ENCODE assay signal across 19 cellular contexts in the genomic region with DNA sequence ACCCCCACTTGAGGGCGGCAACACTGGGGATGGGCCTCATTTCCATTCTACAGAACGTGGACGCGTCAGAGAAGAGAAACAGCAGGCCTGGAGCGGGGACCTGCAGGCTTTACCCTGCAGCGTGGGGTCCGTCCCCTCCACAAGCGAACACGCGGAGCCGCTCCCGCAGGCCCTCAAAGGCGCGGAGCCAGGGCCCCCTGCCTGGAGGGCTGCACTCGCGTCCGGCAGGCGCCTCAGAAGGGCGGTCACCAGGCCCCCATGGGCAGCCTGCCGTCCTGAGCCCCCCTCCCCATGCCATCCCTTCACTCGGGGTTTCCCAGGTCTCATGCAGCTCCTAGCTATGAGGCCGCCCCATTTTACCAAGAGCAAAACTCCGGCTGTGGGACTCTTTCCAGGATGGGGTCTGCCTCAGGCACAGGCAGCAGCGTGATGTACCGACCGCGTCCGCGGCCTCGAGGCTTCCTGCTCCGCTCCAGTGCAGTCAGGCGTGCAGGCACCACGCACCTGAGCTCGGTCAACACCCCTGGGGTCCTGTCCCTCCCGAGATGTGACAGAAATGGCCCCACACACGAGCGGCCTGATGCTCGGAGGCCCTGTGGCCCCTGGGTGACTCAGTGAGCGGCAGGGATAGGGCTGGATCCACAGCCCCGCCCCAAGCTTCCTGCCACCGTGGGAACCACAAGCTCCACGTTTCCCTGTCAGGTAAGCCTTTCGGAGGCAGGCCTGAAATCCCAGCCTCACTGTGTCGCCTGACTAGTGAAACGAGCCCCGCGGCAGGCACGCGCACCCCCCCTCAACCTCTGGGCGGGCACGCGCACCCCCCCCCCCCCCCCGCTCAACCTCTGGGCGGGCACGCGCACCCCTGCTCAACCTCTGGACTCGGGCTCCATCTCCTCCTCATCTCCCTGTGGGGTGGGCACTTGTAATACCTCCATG. TPM values are rescaled to one million over a fixed set of nuclear protein-coding genes. Genes with fewer than 3 reads are reported as not detected.
A peak's percentile ranks its signal among the peaks of the same experiment; 100 is the strongest.
DNase-seq lines count a peak whose midpoint lies in the region; ATAC-seq, FAIRE-seq and TF ChIP-seq lines count a peak whose summit lies in the region.
"Had no signal": no experiment of that assay in that cellular context is flagged by ENCODE, and none has a peak within 500 bp of the region (broad histone marks: within the 10 kb centered on the region; RNA-seq: fewer than 3 reads in every experiment).

No MANE protein-coding gene starts in this region.

- no peak overlapping the region for H4K5ac ChIP-seq in H1 (ENCODE audit: insufficient read length, low read depth, low read length)

- no peaks in the 10 kb centered on the region for H3K9me3 Mint-ChIP-seq in activated naive CD8-positive, alpha-beta T cell (ENCODE audit: low read depth)
- no peaks in the 10 kb centered on the region for H3K9me3 Mint-ChIP-seq in activated naive CD8-positive, alpha-beta T cell treated with anti-CD3 and anti-CD28 coated beads, Interleukin-2, amount 50 U/mL, for 24 hours
- H3K9me3 Mint-ChIP-seq in activated CD8-positive, alpha-beta T cell treated with anti-CD3 and anti-CD28 coated beads, Interleukin-2, amount 10 ng/mL, durations not matched to agents 7 days and 5 days (ENCODE audit: insufficient read depth), result no peaks in the 10 kb centered on the region

- H3K27ac Mint-ChIP-seq in activated naive CD8-positive, alpha-beta T cell, result peak overlapping the region; percentile 28
- no peak overlapping the region for H3K27ac Mint-ChIP-seq in activated naive CD8-positive, alpha-beta T cell treated with anti-CD3 and anti-CD28 coated beads, Interleukin-2, amount 50 U/mL, for 24 hours
- no peak overlapping the region for H3K27ac Mint-ChIP-seq in activated CD8-positive, alpha-beta T cell treated with anti-CD3 and anti-CD28 coated beads, Interleukin-2, amount 10 ng/mL, durations not matched to agents 7 days and 5 days

- no peak overlapping the region for H3K27ac ChIP-seq in H1 (ENCODE audit: low read depth, low read length)
- H3K27ac ChIP-seq: PC-9, SK-N-MC had no signal

- TF ChIP-seq RAD21 in H1 (IDR thresholded peaks at IDR 0.05 in 1 of 2, conservative IDR thresholded peaks at IDR 0.05 in 1 of 2; ENCODE audit: low read depth in 2 of 2, low read length in 2 of 2), result no peak

- H2BK20ac ChIP-seq in H1 (ENCODE audit: low read length), result no peak overlapping the region

- no peak overlapping the region for H3K14ac ChIP-seq in H1 (ENCODE audit: insufficient read length)

- POLR2A ChIA-PET in H1 (lab: Charles Lee; ENCODE audit: partially characterized antibody), result interaction anchor here (0.6 to 3.7 kb wide), 6 partner anchors 8 to 144 kb away, joined by 3 to 11 read pairs (median 4); no protein-coding TSS in a partner anchor
- POLR2A ChIA-PET in activated CD8-positive, alpha-beta T cell treated with anti-CD3 and anti-CD28 coated beads, Interleukin-2, amount 10 ng/mL, durations not matched to agents 7 days and 5 days (lab: Charles Lee), result no interaction called here

- H3K23me2 ChIP-seq in H1 (ENCODE audit: low read depth, low read length), result peaks cover 2% of the 10 kb centered on the region; the same call in 1 of the 2 replicates

- no peaks in the 10 kb centered on the region for H3K9me3 ChIP-seq in H1 (ENCODE audit: insufficient read depth in 2 of 2, low read depth in 1 of 2, low read length in 1 of 2)
- H3K9me3 ChIP-seq: HAP-1 had no signal

- H3K27me3 ChIP-seq in H1 (replicated peaks in 1 of 4; ENCODE audit: control insufficient read depth in 3 of 4, extremely low read depth in 1 of 4, insufficient read depth in 3 of 4, low read length in 3 of 4), result no peaks in the 10 kb centered on the region

- FAIRE-seq in H1 (lab: Jason Lieb, UNC), result no peak
- FAIRE-seq: GM19239 had no signal

- TF ChIP-seq EP300 in H1 (IDR thresholded peaks at IDR 0.05; ENCODE audit: borderline replicate concordance in 1 of 2, low read depth in 2 of 2, low read length in 2 of 2), result no peak

- H4K8ac ChIP-seq in H1 (ENCODE audit: extremely low read depth, insufficient read depth, low read length), result peak overlapping the region; percentile 77

- no peak overlapping the region for H3K4me2 ChIP-seq in H1 (ENCODE audit: insufficient read depth in 1 of 2, low read depth in 2 of 2, low read length in 2 of 2)
- H3K4me2 ChIP-seq: PC-9 had no signal

- no peak overlapping the region for H2BK5ac ChIP-seq in H1 (ENCODE audit: low read depth, low read length)

- H2AK5ac ChIP-seq in H1 (ENCODE audit: low read depth, low read length), result no peak overlapping the region

- CTCF ChIA-PET in H1 (lab: Charles Lee; ENCODE audit: partially characterized antibody), result interaction anchor here (0.6 to 1.8 kb wide), 10 partner anchors 12 to 361 kb away, joined by 3 to 7 read pairs (median 3); no protein-coding TSS in a partner anchor
- CTCF ChIA-PET in activated CD8-positive, alpha-beta T cell treated with anti-CD3 and anti-CD28 coated beads, Interleukin-2, amount 10 ng/mL, durations not matched to agents 7 days and 5 days (lab: Charles Lee), result interaction anchor here (0.7 kb wide), 1 partner anchor 140 kb away, joined by 4 read pairs; no protein-coding TSS in a partner anchor

- H3K4ac ChIP-seq in H1 (replicated peaks; ENCODE audit: insufficient read length, low read depth, low read length), result peak overlapping the region; percentile 38

- H3K9ac ChIP-seq in H1 (replicated peaks in 1 of 4; ENCODE audit: extremely low read depth in 1 of 4, low read depth in 3 of 4, low read length in 3 of 4), result no peak overlapping the region

- H3K4me3 ChIP-seq in H1 (ENCODE audit: extremely low read depth in 1 of 4, insufficient read depth in 2 of 4, low read depth in 3 of 4, low read length in 4 of 4), result no peak overlapping the region
- H3K4me3 ChIP-seq: HAP-1, PC-9, SK-N-MC had no signal

- H3K4me1 ChIP-seq in H1 (replicated peaks in 1 of 4; ENCODE audit: control insufficient read depth in 3 of 4, insufficient read depth in 4 of 4, low read length in 3 of 4), result peaks cover 0 to 7% (median under 1%) of the 10 kb centered on the region in 4 experiments; a peak in 1 of 7 replicates
- H3K4me1 ChIP-seq: HAP-1 had no signal

- H2BK120ac ChIP-seq in H1 (replicated peaks; ENCODE audit: low read depth, low read length), result no peak overlapping the region

- no peak for TF ChIP-seq POLR2A in H1 (IDR thresholded peaks at IDR 0.05; ENCODE audit: control extremely low read depth in 1 of 2, low read depth in 2 of 2, low read length in 2 of 2)

- no peak overlapping the region for H2AFZ ChIP-seq in H1 (ENCODE audit: low read length)
- H2AFZ ChIP-seq: PC-9 had no signal

- H3K27me3 Mint-ChIP-seq in activated naive CD8-positive, alpha-beta T cell, result no peaks in the 10 kb centered on the region
- no peaks in the 10 kb centered on the region for H3K27me3 Mint-ChIP-seq in activated naive CD8-positive, alpha-beta T cell treated with anti-CD3 and anti-CD28 coated beads, Interleukin-2, amount 50 U/mL, for 24 hours
- H3K27me3 Mint-ChIP-seq in activated CD8-positive, alpha-beta T cell treated with anti-CD3 and anti-CD28 coated beads, Interleukin-2, amount 10 ng/mL, durations not matched to agents 7 days and 5 days (ENCODE audit: low read depth), result no peaks in the 10 kb centered on the region

- no peak overlapping the region for H4K91ac ChIP-seq in H1 (replicated peaks; ENCODE audit: insufficient read length, low read length)

- 93% methylated on average over 52 of the region's 57 CpGs; no CpG with 5 or more reads in 1 of the 2 experiments for WGBS in H1 (ENCODE audit: extremely low coverage in 1 of 2, insufficient coverage in 1 of 2, insufficient read length in 1 of 2, insufficient replicate concordance in 2 of 2, low coverage in 1 of 2, low lambda C conversion rate in 2 of 2, missing lambda C conversion rate in 1 of 2), 2 experiments

- no peak overlapping the region for H2BK15ac ChIP-seq in H1 (ENCODE audit: low read length)

- no peak for ATAC-seq in activated naive CD8-positive, alpha-beta T cell treated with anti-CD3 and anti-CD28 coated beads, Interleukin-2, amount 50 U/mL, for 24 hours
- no peak for ATAC-seq in activated CD8-positive, alpha-beta T cell treated with anti-CD3 and anti-CD28 coated beads, Interleukin-2, amount 10 ng/mL, durations not matched to agents 7 days and 5 days

- no peak overlapping the region for H3K56ac ChIP-seq in H1 (replicated peaks; ENCODE audit: insufficient read length, low read depth, low read length)

- no peaks in the 10 kb centered on the region for H3K79me2 ChIP-seq in H1 (ENCODE audit: control insufficient read depth in 1 of 2, insufficient read depth in 2 of 2, low read length in 2 of 2)

- no peak overlapping the region for H3K18ac ChIP-seq in H1 (ENCODE audit: extremely low read depth, low read length)

- no peaks in the 10 kb centered on the region for H3K79me1 ChIP-seq in H1 (ENCODE audit: low read depth, low read length)

- no peak overlapping the region for H3K4me3 Mint-ChIP-seq in activated naive CD8-positive, alpha-beta T cell
- H3K4me3 Mint-ChIP-seq in activated naive CD8-positive, alpha-beta T cell treated with anti-CD3 and anti-CD28 coated beads, Interleukin-2, amount 50 U/mL, for 24 hours, result no peak overlapping the region
- no peak overlapping the region for H3K4me3 Mint-ChIP-seq in activated CD8-positive, alpha-beta T cell treated with anti-CD3 and anti-CD28 coated beads, Interleukin-2, amount 10 ng/mL, durations not matched to agents 7 days and 5 days

- peaks cover 0 to 4% (median 0%) of the 10 kb centered on the region in 4 experiments; a peak in 1 of 8 replicates for H3K36me3 ChIP-seq in H1 (ENCODE audit: control insufficient read depth in 2 of 4, insufficient read depth in 4 of 4, low read length in 3 of 4)
- H3K36me3 ChIP-seq: HAP-1 had no signal

- no peak overlapping the region for H3K23ac ChIP-seq in H1 (ENCODE audit: insufficient read length)

- H3K4me1 Mint-ChIP-seq in activated naive CD8-positive, alpha-beta T cell (ENCODE audit: low read depth), result peaks cover 6% of the 10 kb centered on the region
- H3K4me1 Mint-ChIP-seq in activated naive CD8-positive, alpha-beta T cell treated with anti-CD3 and anti-CD28 coated beads, Interleukin-2, amount 50 U/mL, for 24 hours, result peaks cover 2% of the 10 kb centered on the region
- peaks cover 6% of the 10 kb centered on the region for H3K4me1 Mint-ChIP-seq in activated CD8-positive, alpha-beta T cell treated with anti-CD3 and anti-CD28 coated beads, Interleukin-2, amount 10 ng/mL, durations not matched to agents 7 days and 5 days (ENCODE audit: low read depth)

- H2BK12ac ChIP-seq in H1 (ENCODE audit: low read depth, low read length), result no peak overlapping the region

- peaks cover 0 to 6% of the 10 kb centered on the region in 2 experiments for H4K20me1 ChIP-seq in H1 (replicated peaks in 1 of 2; ENCODE audit: control insufficient read depth in 1 of 2, insufficient read depth in 2 of 2, low read length in 2 of 2)

- TF ChIP-seq CTCF in H1 (IDR thresholded peaks at IDR 0.05; ENCODE audit: control extremely low read depth in 1 of 3, insufficient read depth in 1 of 3, low read depth in 1 of 3, low read length in 3 of 3), result no peak

- no peaks in the 10 kb centered on the region for H3K36me3 Mint-ChIP-seq in activated naive CD8-positive, alpha-beta T cell
- H3K36me3 Mint-ChIP-seq in activated naive CD8-positive, alpha-beta T cell treated with anti-CD3 and anti-CD28 coated beads, Interleukin-2, amount 50 U/mL, for 24 hours (ENCODE audit: low read depth), result peaks cover 3% of the 10 kb centered on the region
- H3K36me3 Mint-ChIP-seq in activated CD8-positive, alpha-beta T cell treated with anti-CD3 and anti-CD28 coated beads, Interleukin-2, amount 10 ng/mL, durations not matched to agents 7 days and 5 days (ENCODE audit: low read depth), result peaks cover 9% of the 10 kb centered on the region

- DNase-seq in activated naive CD8-positive, alpha-beta T cell treated with anti-CD3 and anti-CD28 coated beads, Interleukin-2, amount 50 U/mL, for 24 hours, result no peak
- DNase-seq in DMS53 treated with DMSO at 0.1 percent for 48 hours (lab: John Stamatoyannopoulos, UW; ENCODE audit: unreplicated experiment) (peak; percentile 58), H1 (ENCODE audit: low read depth in 1 of 2, low spot score in 2 of 2) (no peak), renal cortical epithelial cell (ENCODE audit: low read depth) (peak; percentile 6), activated gamma-delta T cell (lab: John Stamatoyannopoulos, UW) (no peak), glomerular visceral epithelial cell (ENCODE audit: extremely low spot score) (no peak)
- no peak for DNase-seq in activated CD8-positive, alpha-beta T cell treated with anti-CD3 and anti-CD28 coated beads, Interleukin-2, amount 10 ng/mL, durations not matched to agents 7 days and 5 days
- DNase-seq: DMS 273 treated with DMSO at 0.1 percent for 48 hours, NCI-H1105 treated with DMSO at 0.1 percent for 48 hours, NCI-H1694 treated with DMSO at 0.1 percent for 48 hours, NCI-H446, NCI-H82, PC-9 had no signal

RNA-seq across cellular contexts. Expression of a gene that starts 5.2 kb away (rescaled TPM):
- total RNA-seq in H1 (2021; fragmentation: NEBNext Ultra II Directional; extraction: Animal tissue kit (Norgen Biotek cat#: 25700)), result 10.6 and 11.6 TPM in 2 replicates
- polyA plus RNA-seq in H1 (2011; rRNA removed), result 12.0 and 20.5 TPM in 2 replicates
- polyA plus RNA-seq in H1 (2011; cell fraction: cytosol; rRNA removed), result 14.8 TPM
- 59.6 TPM for polyA plus RNA-seq in H1 (2011; cell fraction: nucleus; rRNA removed)
- 6.5 to 11.7 TPM (median 11.0 TPM) in 4 replicates for polyA plus RNA-seq in H1 (2012, experiment 1 of 2)
- 5.2 TPM for polyA plus RNA-seq in H1 (2012, experiment 2 of 2)
- 9.3 TPM for polyA plus RNA-seq in H1 (2013, experiment 1 of 2)
- polyA plus RNA-seq in H1 (2013, experiment 2 of 2), result 7.4 TPM
- polyA minus RNA-seq in H1 (2011; rRNA and poly(A)+ RNA removed), result 2.4 and 2.6 TPM in 2 replicates
- 4.1 TPM for polyA minus RNA-seq in H1 (2011; cell fraction: cytosol; rRNA and poly(A)+ RNA removed)
- polyA minus RNA-seq in H1 (2011; cell fraction: nucleus; rRNA and poly(A)+ RNA removed), result 7.8 TPM
- 7.6 and 13.0 TPM in 2 replicates for total RNA-seq in renal cortical epithelial cell
- 10 to 100 TPM; 16.8 to 17.4 TPM for total RNA-seq in activated CD8-positive, alpha-beta T cell treated with anti-CD3 and anti-CD28 coated beads, Interleukin-2, amount 10 ng/mL, durations not matched to agents 7 days and 5 days

RNA-seq across cellular contexts. Expression of a gene that starts 19.5 kb away (rescaled TPM):
- 0.28 and 0.36 TPM in 2 replicates for total RNA-seq in H1 (2021; fragmentation: NEBNext Ultra II Directional; extraction: Animal tissue kit (Norgen Biotek cat#: 25700))
- 0.17 and 0.27 TPM in 2 replicates for polyA plus RNA-seq in H1 (2011; rRNA removed)
- 0.27 TPM for polyA plus RNA-seq in H1 (2011; cell fraction: cytosol; rRNA removed)
- polyA plus RNA-seq in H1 (2011; cell fraction: nucleus; rRNA removed), result 0.64 TPM
- polyA plus RNA-seq in H1 (2012, experiment 1 of 2), result 0.13 to 0.59 TPM (median 0.25 TPM) in 4 replicates
- 0.10 TPM for polyA plus RNA-seq in H1 (2012, experiment 2 of 2)
- 0.30 TPM for polyA plus RNA-seq in H1 (2013, experiment 1 of 2)
- polyA plus RNA-seq in H1 (2013, experiment 2 of 2), result 0.15 TPM
- polyA minus RNA-seq in H1 (2011; rRNA and poly(A)+ RNA removed), result 0.17 and 0.22 TPM in 2 replicates
- 1.5 TPM for polyA minus RNA-seq in H1 (2011; cell fraction: cytosol; rRNA and poly(A)+ RNA removed)
- polyA minus RNA-seq in H1 (2011; cell fraction: nucleus; rRNA and poly(A)+ RNA removed), result 1.2 TPM
- total RNA-seq in renal cortical epithelial cell, result 0.52 and 1.4 TPM in 2 replicates
- 10 to 100 TPM; 35.6 to 40.9 TPM for total RNA-seq in activated CD8-positive, alpha-beta T cell treated with anti-CD3 and anti-CD28 coated beads, Interleukin-2, amount 10 ng/mL, durations not matched to agents 7 days and 5 days
- total RNA-seq: LHCN-M2, PC-9 had no signal

RNA-seq across cellular contexts. Expression of a gene that starts 34.1 kb away (rescaled TPM):
- total RNA-seq in H1 (2021; fragmentation: NEBNext Ultra II Directional; extraction: Animal tissue kit (Norgen Biotek cat#: 25700)), result 76.7 and 82.3 TPM in 2 replicates
- 80.2 and 106 TPM in 2 replicates for polyA plus RNA-seq in H1 (2011; rRNA removed)
- 87.2 TPM for polyA plus RNA-seq in H1 (2011; cell fraction: cytosol; rRNA removed)
- 210 TPM for polyA plus RNA-seq in H1 (2011; cell fraction: nucleus; rRNA removed)
- 40.8 to 95.9 TPM (median 88.0 TPM) in 4 replicates for polyA plus RNA-seq in H1 (2012, experiment 1 of 2)
- 60.1 TPM for polyA plus RNA-seq in H1 (2012, experiment 2 of 2)
- polyA plus RNA-seq in H1 (2013, experiment 1 of 2), result 42.3 TPM
- 40.2 TPM for polyA plus RNA-seq in H1 (2013, experiment 2 of 2)
- polyA minus RNA-seq in H1 (2011; rRNA and poly(A)+ RNA removed), result 32.1 and 43.0 TPM in 2 replicates
- 45.9 TPM for polyA minus RNA-seq in H1 (2011; cell fraction: cytosol; rRNA and poly(A)+ RNA removed)
- 49.0 TPM for polyA minus RNA-seq in H1 (2011; cell fraction: nucleus; rRNA and poly(A)+ RNA removed)
- 173 and 250 TPM in 2 replicates for total RNA-seq in renal cortical epithelial cell
- total RNA-seq in activated CD8-positive, alpha-beta T cell treated with anti-CD3 and anti-CD28 coated beads, Interleukin-2, amount 10 ng/mL, durations not matched to agents 7 days and 5 days, result 100 to 1,000 TPM; 191 to 199 TPM

RNA-seq across cellular contexts. Expression of a gene that starts 48.3 kb away (rescaled TPM):
- 0.10 TPM in 1 of 2 replicates, not detected in the other for total RNA-seq in H1 (2021; fragmentation: NEBNext Ultra II Directional; extraction: Animal tissue kit (Norgen Biotek cat#: 25700))
- polyA plus RNA-seq in H1 (2011; rRNA removed), result 0.09 and 0.20 TPM in 2 replicates
- 0.10 TPM for polyA plus RNA-seq in H1 (2011; cell fraction: cytosol; rRNA removed)
- polyA plus RNA-seq in H1 (2011; cell fraction: nucleus; rRNA removed), result 1.0 TPM
- 0.16 to 0.23 TPM (median 0.20 TPM) in 3 of 4 replicates, not detected in the other for polyA plus RNA-seq in H1 (2012, experiment 1 of 2)
- 0.09 TPM for polyA plus RNA-seq in H1 (2012, experiment 2 of 2)
- 0.02 TPM for polyA plus RNA-seq in H1 (2013, experiment 1 of 2)
- not detected for polyA plus RNA-seq in H1 (2013, experiment 2 of 2)
- 0.06 and 0.10 TPM in 2 replicates for polyA minus RNA-seq in H1 (2011; rRNA and poly(A)+ RNA removed)
- polyA minus RNA-seq in H1 (2011; cell fraction: cytosol; rRNA and poly(A)+ RNA removed), result not detected
- 0.30 TPM for polyA minus RNA-seq in H1 (2011; cell fraction: nucleus; rRNA and poly(A)+ RNA removed)
- total RNA-seq in renal cortical epithelial cell, result not detected in 2 replicates
- not detected for total RNA-seq in activated CD8-positive, alpha-beta T cell treated with anti-CD3 and anti-CD28 coated beads, Interleukin-2, amount 10 ng/mL, durations not matched to agents 7 days and 5 days
- total RNA-seq: A172, LHCN-M2, PC-9 had no signal

Comparison
In these comparisons a context has a peak if more than half of its experiments do, and no peak if none do; other contexts are left out.
1. DNase-seq: peak in DMS53 treated with DMSO at 0.1 percent for 48 hours (single experiment) and renal cortical epithelial cell (single experiment); none in activated naive CD8-positive, alpha-beta T cell treated with anti-CD3 and anti-CD28 coated beads, Interleukin-2, amount 50 U/mL, for 24 hours (single experiment), H1 (0 of 2), activated gamma-delta T cell (single experiment), activated CD8-positive, alpha-beta T cell treated with anti-CD3 and anti-CD28 coated beads, Interleukin-2, amount 10 ng/mL, durations not matched to agents 7 days and 5 days (single experiment) and glomerular visceral epithelial cell (single experiment).
2. RNA of a gene that starts 19.5 kb away (total RNA-seq): 35.6 to 40.9 TPM in activated CD8-positive, alpha-beta T cell treated with anti-CD3 and anti-CD28 coated beads, Interleukin-2, amount 10 ng/mL, durations not matched to agents 7 days and 5 days; 0.52 to 1.4 TPM in renal cortical epithelial cell and 0.28 to 0.36 TPM in H1; every median in the first group is over 10 times any median in the second.